Comparison of ENCODE assay signal across 20 cellular contexts in the genomic region with DNA sequence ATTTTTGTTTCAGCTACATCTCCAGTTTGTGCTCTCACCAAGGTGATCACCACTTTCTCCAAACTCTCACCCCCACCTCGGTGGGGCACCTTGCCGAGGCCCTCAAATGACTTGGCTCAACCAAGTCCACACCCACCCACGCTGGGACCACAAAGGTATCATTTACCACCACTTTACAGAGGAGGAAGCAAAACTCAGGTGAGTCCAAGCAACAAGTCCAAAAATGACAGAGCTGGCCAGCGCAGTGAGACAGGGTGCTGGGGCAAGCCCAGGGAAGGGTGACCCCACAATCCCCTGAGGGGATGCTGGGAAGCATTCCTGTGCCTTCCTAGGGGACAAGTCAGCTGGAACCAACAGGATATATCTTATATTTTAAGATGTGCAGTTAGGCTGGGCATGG. TPM values are rescaled to one million over a fixed set of nuclear protein-coding genes. Genes with fewer than 3 reads are reported as not detected.
DNase-seq lines count a peak whose midpoint lies in the region; ATAC-seq and TF ChIP-seq lines count a peak whose summit lies in the region.
"Had no signal": no experiment of that assay in that cellular context is flagged by ENCODE, and none has a peak within 500 bp of the region (broad histone marks: within the 10 kb centered on the region; RNA-seq: fewer than 3 reads in every experiment).

No MANE protein-coding gene starts in this region.

- peaks cover 13% of the 10 kb centered on the region for H3K9me3 Mint-ChIP-seq in glutamatergic neuron (ENCODE audit: unreplicated experiment)
- H3K9me3 Mint-ChIP-seq: neural crest cell; T-helper 1 cell treated with Interleukin-12 subunit alpha and Interleukin-12 subunit beta and Interleukin-4 antibody, amounts not matched to agents 30 μg/mL and 1 μg/mL, for 36 hours had no signal

- H3K9me3 ChIP-seq in BLaER1 (no peaks in the 10 kb centered on the region), T-helper 17 cell (ENCODE audit: control insufficient read depth, low read length, poor library complexity, severe bottlenecking) (no peaks in the 10 kb centered on the region), right atrium auricular region (no peaks in the 10 kb centered on the region)
- H3K9me3 ChIP-seq: esophagus muscularis mucosa, Peyer's patch, SJSA1 had no signal

- H3K4me3 ChIP-seq in BLaER1 (no peak overlapping the region), right atrium auricular region (no peak overlapping the region)
- H3K4me3 ChIP-seq: esophagus muscularis mucosa, Peyer's patch, SJSA1 had no signal

- no peak for TF ChIP-seq CTCF in GM10248 (IDR thresholded peaks at IDR 0.05; ENCODE audit: control extremely low read depth, extremely low read depth, low read depth, missing control alignments)
- TF ChIP-seq CTCF in glutamatergic neuron (IDR thresholded peaks at IDR 0.05; ENCODE audit: partially characterized antibody, unreplicated experiment): no peak
- no peak for TF ChIP-seq CTCF in right atrium auricular region (IDR thresholded peaks at IDR 0.05)

- H3K27me3 Mint-ChIP-seq in T-helper 17 cell (no peaks in the 10 kb centered on the region), glutamatergic neuron (ENCODE audit: unreplicated experiment) (peaks cover 15% of the 10 kb centered on the region)

- H3K27ac ChIP-seq in BLaER1 (peak overlapping the region; percentile 26; the same call in 1 of the 2 replicates), right atrium auricular region (no peak overlapping the region)
- H3K27ac ChIP-seq: esophagus muscularis mucosa, Peyer's patch, SJSA1, WERI-Rb-1 had no signal

- H3K36me3 Mint-ChIP-seq in T-helper 17 cell (ENCODE audit: low read depth): peaks cover 2% of the 10 kb centered on the region
- H3K36me3 Mint-ChIP-seq in glutamatergic neuron (ENCODE audit: unreplicated experiment): no peaks in the 10 kb centered on the region

- H3K4me2 ChIP-seq in BLaER1: peak overlapping the region; percentile 22; the same call in 1 of the 2 replicates

- peak overlapping the region; percentile 14 for H3K27ac Mint-ChIP-seq in T-helper 17 cell
- H3K27ac Mint-ChIP-seq in glutamatergic neuron (ENCODE audit: unreplicated experiment): peak overlapping the region; percentile 56
- H3K27ac Mint-ChIP-seq: T-helper 1 cell treated with Interleukin-12 subunit alpha and Interleukin-12 subunit beta and Interleukin-4 antibody, amounts not matched to agents 30 μg/mL and 1 μg/mL, for 36 hours had no signal

- H3K4me1 ChIP-seq in BLaER1 (peaks cover 75% of the 10 kb centered on the region), right atrium auricular region (peaks cover 0 to 59% of the 10 kb centered on the region in 2 donors)

- peak; percentile 51 for DNase-seq in GM10248 (ENCODE audit: extremely low spot score)
- DNase-seq in T-helper 17 cell: no peak
- no peak for DNase-seq in glutamatergic neuron
- DNase-seq in right atrium auricular region (ENCODE audit: low spot score): no peak
- no peak for DNase-seq in posterior vena cava (ENCODE audit: low spot score)
- no peak for DNase-seq in DMS114 treated with DMSO at 0.1 percent for 48 hours (lab: John Stamatoyannopoulos, UW; ENCODE audit: unreplicated experiment)
- no peak for DNase-seq in SW480 (ENCODE audit: low spot score)
- DNase-seq: effector memory CD4-positive, alpha-beta T cell; hippocampal formation; left ventricle myocardium superior; NCI-H524; NK-92 treated with Interleukin-12 subunit alpha and Interleukin-12 subunit beta, amount 100 ng/mL, for 24 hours; Peyer's patch; WERI-Rb-1 had no signal

- no peak overlapping the region for H3K9ac ChIP-seq in BLaER1

- ATAC-seq in T-helper 17 cell: no peak
- ATAC-seq: left ventricle myocardium superior had no signal

- POLR2A ChIA-PET in GM10248 (lab: Yijun Ruan, JAX): interaction anchor here (0.6 kb wide), 1 partner anchor 514 kb away, joined by 3 read pairs; no protein-coding TSS in a partner anchor

- intact Hi-C loops in posterior vena cava (cut with DNase I): loop anchor here in 1 of 2 donors (2.0 kb wide), 1 partner anchor 15 kb away; no protein-coding TSS in a partner anchor

- H3K4me1 Mint-ChIP-seq in T-helper 17 cell: peaks cover 38% of the 10 kb centered on the region
- H3K4me1 Mint-ChIP-seq in glutamatergic neuron (ENCODE audit: low read depth, unreplicated experiment): peaks cover 54% of the 10 kb centered on the region

- CTCF ChIA-PET in GM10248 (lab: Yijun Ruan, JAX): interaction anchor here (1.3 to 2.3 kb wide), 2 partner anchors 14 to 15 kb away, joined by 3 to 5 read pairs; no protein-coding TSS in a partner anchor

- H3K27me3 ChIP-seq in BLaER1: no peaks in the 10 kb centered on the region
- H3K27me3 ChIP-seq in right atrium auricular region: no peaks in the 10 kb centered on the region
- H3K27me3 ChIP-seq: esophagus muscularis mucosa, Peyer's patch, SJSA1 had no signal

- peaks cover 79% of the 10 kb centered on the region for H4K20me1 ChIP-seq in BLaER1

- H3K36me3 ChIP-seq in BLaER1 (peaks cover 67% of the 10 kb centered on the region), right atrium auricular region (no peaks in the 10 kb centered on the region)

- H3K4me3 Mint-ChIP-seq in T-helper 17 cell (no peak overlapping the region), glutamatergic neuron (ENCODE audit: unreplicated experiment) (no peak overlapping the region)
- H3K4me3 Mint-ChIP-seq: brain; neural crest cell; T-helper 1 cell treated with Interleukin-12 subunit alpha and Interleukin-12 subunit beta and Interleukin-4 antibody, amounts not matched to agents 30 μg/mL and 1 μg/mL, for 36 hours had no signal

RNA-seq across cellular contexts. Expression of a gene that starts 24.7 kb away (rescaled TPM):
- 10 to 100 TPM; 64.9 to 67.4 TPM for total RNA-seq in T-helper 17 cell
- total RNA-seq in glutamatergic neuron (ENCODE audit: unreplicated experiment): 608 TPM
- total RNA-seq in right atrium auricular region: 10 to 100 TPM; 15.2 to 16.6 TPM
- total RNA-seq in posterior vena cava: 10 to 100 TPM; 41.8 to 56.1 TPM
